18 cellular contexts compared by ENCODE assay signal in genomic region chr17:17975441-17975840, GRCh38.
"Had no signal": no experiment of that assay in that cellular context is flagged by ENCODE, and none has a peak within 500 bp of the region (broad histone marks: within the 10 kb centered on the region; RNA-seq: fewer than 3 reads in every experiment).

No MANE protein-coding gene starts in this region.

- FAIRE-seq: endometrium, keratinocyte had no signal

- DNase-seq: activated CD4-positive, alpha-beta T cell treated with anti-CD3 and anti-CD28 coated beads, Interleukin-2, amount 10 ng/mL, durations not matched to agents 24 days and 14 days; activated CD8-positive, alpha-beta memory T cell treated with anti-CD3 and anti-CD28 coated beads, Interleukin-2, amount 50 U/mL, for 4 hours; activated CD8-positive, alpha-beta T cell treated with anti-CD3 and anti-CD28 coated beads, Interleukin-2, amount 10 ng/mL, durations not matched to agents 7 days and 5 days; activated effector memory CD4-positive, alpha-beta T cell treated with anti-CD3 and anti-CD28 coated beads, Interleukin-2, amount 50 U/mL, for 16 hours; activated naive CD4-positive, alpha-beta T cell treated with anti-CD3 and anti-CD28 coated beads, Interleukin-2, amount 50 U/mL, for 16 hours; activated T-cell treated with anti-CD3 and anti-CD28 coated beads, Interleukin-2, amount 50 U/mL, for 72 hours; gastrocnemius medialis; head of caudate nucleus; lower lobe of right lung; occipital lobe; stimulated activated naive B cell treated with anti-CD40 and anti-IgM and Interleukin-4, amounts not matched to agents 10 μg/mL and 1 μg/mL and 100 μg/mL, for 72 hours; upper lobe of left lung had no signal

- ATAC-seq: activated CD8-positive, alpha-beta T cell treated with anti-CD3 and anti-CD28 coated beads, Interleukin-2, amount 10 ng/mL, durations not matched to agents 7 days and 5 days; activated T-cell treated with anti-CD3 and anti-CD28 coated beads, Interleukin-2, amount 50 U/mL, for 72 hours; gastrocnemius medialis; lower lobe of right lung; natural killer cell treated with Interleukin-12 subunit alpha and Interleukin-12 subunit beta and Interleukin-15 and Interleukin-18, amount 100 ng/mL, for 72 hours; stimulated activated naive B cell treated with anti-CD40 and anti-IgM and Interleukin-4, amounts not matched to agents 10 μg/mL and 1 μg/mL and 100 μg/mL, for 72 hours had no signal

- H3K9me3 ChIP-seq: ascending aorta, gastrocnemius medialis, lower lobe of right lung, thoracic aorta, upper lobe of left lung had no signal

- H3K4me3 ChIP-seq: ascending aorta, coronary artery, gastrocnemius medialis, lower lobe of right lung, thoracic aorta, upper lobe of left lung had no signal

- H3K27me3 ChIP-seq: ascending aorta, gastrocnemius medialis, upper lobe of left lung had no signal

- H3K36me3 ChIP-seq: ascending aorta, gastrocnemius medialis, lower lobe of right lung, thoracic aorta, upper lobe of left lung had no signal

- H3K27ac ChIP-seq: ascending aorta, coronary artery, gastrocnemius medialis, lower lobe of right lung, thoracic aorta, upper lobe of left lung had no signal
